Comparison of ENCODE assay signal across 21 cellular contexts in genomic region chr2:162473-163135, GRCh38.
"Had no signal": no experiment of that assay in that cellular context is flagged by ENCODE, and none has a peak within 500 bp of the region (broad histone marks: within the 10 kb centered on the region; RNA-seq: fewer than 3 reads in every experiment).

No MANE protein-coding gene starts in this region.

- H3K36me3 ChIP-seq: ascending aorta, breast epithelium, gastroesophageal sphincter, heart right ventricle, left lung, upper lobe of right lung had no signal

- H3K27me3 ChIP-seq: ascending aorta, upper lobe of right lung had no signal

- H3K4me3 ChIP-seq: ascending aorta, breast epithelium, gastroesophageal sphincter, heart right ventricle, left lung, upper lobe of right lung had no signal

- H3K27me3 Mint-ChIP-seq: dendritic cell treated with granulocyte-macrophage colony-stimulating factor and Interleukin-4, amounts not matched to agents 40 ng/mL and 50 ng/mL, for 4 days had no signal

- H3K4me3 Mint-ChIP-seq: activated naive CD8-positive, alpha-beta T cell treated with anti-CD3 and anti-CD28 coated beads, Interleukin-2, amount 50 U/mL, for 24 hours; dendritic cell treated with granulocyte-macrophage colony-stimulating factor and Interleukin-4, amounts not matched to agents 40 ng/mL and 50 ng/mL, for 4 days; naive thymus-derived CD4-positive, alpha-beta T cell; T-cell had no signal

- DNase-seq: activated CD4-positive, alpha-beta T cell treated with anti-CD3 and anti-CD28 coated beads, Interleukin-2, amount 50 U/mL, for 1 hour; activated CD8-positive, alpha-beta memory T cell treated with anti-CD3 and anti-CD28 coated beads for 24 hours; activated naive CD4-positive, alpha-beta T cell; activated naive CD8-positive, alpha-beta T cell treated with anti-CD3 and anti-CD28 coated beads, Interleukin-2, amount 50 U/mL, for 24 hours; cerebellar nuclear complex; effector memory CD4-positive, alpha-beta T cell; heart right ventricle; left lung; mammary epithelial cell; naive thymus-derived CD4-positive, alpha-beta T cell; occipital lobe; stimulated activated CD4-positive, alpha-beta T cell treated with anti-CD3 and anti-CD28 coated beads, Interleukin-4, amount 100 ng/mL, for 24 hours; stimulated activated naive CD4-positive, alpha-beta T cell treated with Interleukin-2 at 50 U/mL for 16 hours; T-cell; T-helper 9 cell; upper lobe of right lung had no signal

- H3K4me1 ChIP-seq: ascending aorta, breast epithelium, gastroesophageal sphincter, heart right ventricle, left lung, upper lobe of right lung had no signal

- H3K27ac ChIP-seq: ascending aorta, breast epithelium, gastroesophageal sphincter, heart right ventricle, left lung, upper lobe of right lung had no signal

- ATAC-seq: activated CD4-positive, CD25-positive, alpha-beta regulatory T cell treated with anti-CD3 and anti-CD28 coated beads, Interleukin-2, amount 50 U/mL, for 24 hours; activated naive CD8-positive, alpha-beta T cell treated with anti-CD3 and anti-CD28 coated beads, Interleukin-2, amount 50 U/mL, for 24 hours; gastroesophageal sphincter; heart right ventricle; left lung; naive thymus-derived CD4-positive, alpha-beta T cell; T-cell; upper lobe of right lung had no signal

- H3K9me3 ChIP-seq: ascending aorta, breast epithelium, gastroesophageal sphincter, heart right ventricle, left lung, upper lobe of right lung had no signal

- H3K27ac Mint-ChIP-seq: activated naive CD8-positive, alpha-beta T cell treated with anti-CD3 and anti-CD28 coated beads, Interleukin-2, amount 50 U/mL, for 24 hours; dendritic cell treated with granulocyte-macrophage colony-stimulating factor and Interleukin-4, amounts not matched to agents 40 ng/mL and 50 ng/mL, for 4 days; naive thymus-derived CD4-positive, alpha-beta T cell; T-cell had no signal

- H3K36me3 Mint-ChIP-seq: T-cell had no signal

- H3K9me3 Mint-ChIP-seq: activated naive CD8-positive, alpha-beta T cell treated with anti-CD3 and anti-CD28 coated beads, Interleukin-2, amount 50 U/mL, for 24 hours; dendritic cell treated with granulocyte-macrophage colony-stimulating factor and Interleukin-4, amounts not matched to agents 40 ng/mL and 50 ng/mL, for 4 days; T-cell had no signal
